In the genomic region with DNA sequence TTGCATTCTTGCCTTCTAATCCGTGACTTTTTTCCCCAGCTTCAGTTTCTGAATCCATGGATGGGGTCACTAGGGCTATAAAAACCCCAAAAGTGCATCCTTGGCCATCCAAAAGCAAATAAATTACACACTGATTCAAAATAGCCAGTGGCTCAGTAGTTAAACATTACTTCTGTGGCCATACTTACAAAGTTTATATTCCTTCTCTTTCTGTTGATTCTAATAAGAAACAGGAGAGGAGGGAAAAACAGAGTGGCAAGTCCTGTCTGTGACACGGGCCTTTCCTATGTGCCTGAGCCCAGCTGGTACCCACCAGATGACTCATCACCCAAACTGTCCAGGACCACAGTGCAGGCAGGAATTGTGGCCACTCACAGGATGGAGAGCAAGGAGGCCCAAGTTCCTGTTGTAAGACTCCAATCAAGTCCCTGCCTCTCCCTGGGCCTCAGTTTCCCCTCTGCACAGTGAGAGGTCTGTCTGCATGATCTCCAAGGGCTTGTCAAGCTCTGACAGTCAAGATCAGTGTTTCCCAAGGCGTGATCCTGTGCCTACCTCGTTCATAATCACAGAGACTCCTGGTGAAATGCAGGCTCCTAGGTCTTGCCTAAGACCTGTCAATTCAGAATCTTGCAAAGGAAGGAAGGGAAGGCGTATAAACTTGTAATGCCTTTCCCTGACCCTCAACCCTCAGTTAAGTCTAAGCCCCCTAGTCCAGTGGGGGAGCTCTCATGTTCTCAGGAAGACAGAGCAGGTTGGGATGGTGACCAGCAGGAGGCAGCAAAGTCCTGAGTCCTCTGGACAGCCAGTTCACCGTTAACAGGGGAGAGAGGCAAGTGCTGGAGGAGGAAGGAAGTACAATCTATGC, we compare ENCODE assay signal across 8 cellular contexts. TPM values are rescaled to one million over a fixed set of nuclear protein-coding genes. Genes with fewer than 3 reads are reported as not detected.
DNase-seq lines count a peak whose midpoint lies in the region; ATAC-seq and TF ChIP-seq lines count a peak whose summit lies in the region.

No MANE protein-coding gene starts in this region.

- DNase-seq in AML-193 (lab: John Stamatoyannopoulos, UW) (peak; percentile 84), PC-9 (peak; percentile 59 to 65), fibroblast of mammary gland (ENCODE audit: low read depth) (peak; percentile 81), stomach (peak; percentile 87)
- DNase-seq in activated T-cell treated with anti-CD3 and anti-CD28 coated beads, Interleukin-2, amount 50 U/mL, for 4 hours = peak; percentile 73

- no peak for TF ChIP-seq EP300 in neural cell (conservative IDR thresholded peaks at IDR 0.05; ENCODE audit: poor library complexity, severe bottlenecking)
- no peak for TF ChIP-seq EP300 in stomach (IDR thresholded peaks at IDR 0.05)

- peaks cover 13% of the 10 kb centered on the region for H3K36me3 ChIP-seq in PC-9 (ENCODE audit: low read depth)
- no peaks in the 10 kb centered on the region for H3K36me3 ChIP-seq in neural cell (ENCODE audit: insufficient read depth, low read length)
- H3K36me3 ChIP-seq in stomach = peaks cover 61 to 100% (median 92%) of the 10 kb centered on the region in 4 donors

- intact Hi-C loops in PC-9 (cut with micrococcal nuclease; ENCODE audit: unreplicated experiment) = loop anchor here (1.0 kb wide), 2 partner anchors 64 to 113 kb away; no protein-coding TSS in a partner anchor
- intact Hi-C loops in stomach (cut with DNase I; ENCODE audit: low total_unique reads) = loop anchor here (5.0 to 10.0 kb wide), 2 partner anchors 66 to 194 kb away; no protein-coding TSS in a partner anchor

- no peaks in the 10 kb centered on the region for H3F3A ChIP-seq in PC-9 (ENCODE audit: insufficient read depth, low read depth)
- no peaks in the 10 kb centered on the region for H3F3A ChIP-seq in neural cell (ENCODE audit: insufficient read depth, low read length, poor library complexity, severe bottlenecking)

- no peaks in the 10 kb centered on the region for H3K27me3 Mint-ChIP-seq in activated T-cell treated with anti-CD3 and anti-CD28 coated beads, Interleukin-2, amount 50 U/mL, for 4 hours (ENCODE audit: low read depth)

- WGBS in stomach, 5 donors = 59 to 71% (median 70%) methylated on average over 6 of the region's 6 CpGs

- peak; percentile 30 for TF ChIP-seq RAD21 in neural cell (conservative IDR thresholded peaks at IDR 0.05)

- CTCF ChIA-PET in PC-9 (lab: Charles Lee) = interaction anchor here (0.6 to 4.9 kb wide), 13 partner anchors 20 to 643 kb away, joined by 3 to 48 read pairs (median 4); no protein-coding TSS in a partner anchor

- no peaks in the 10 kb centered on the region for H3K79me2 ChIP-seq in PC-9 (ENCODE audit: low read depth)
- no peaks in the 10 kb centered on the region for H3K79me2 ChIP-seq in neural cell (replicated peaks; ENCODE audit: insufficient read depth, low read length)

- POLR2A ChIA-PET in PC-9 (lab: Charles Lee; ENCODE audit: unreplicated experiment) = interaction anchor here (0.5 kb wide), 2 partner anchors 63 to 596 kb away, joined by 5 to 52 read pairs; no protein-coding TSS in a partner anchor

- H3K4me3 ChIP-seq in PC-9 (no peak overlapping the region), fibroblast of mammary gland (ENCODE audit: control insufficient read depth, low read depth, low read length) (no peak overlapping the region), neural cell (ENCODE audit: low read length) (no peak overlapping the region), stomach (no peak overlapping the region)

- no peak overlapping the region for H3K4me3 Mint-ChIP-seq in activated T-cell treated with anti-CD3 and anti-CD28 coated beads, Interleukin-2, amount 50 U/mL, for 4 hours

- TF ChIP-seq POLR2A in stomach (IDR thresholded peaks at IDR 0.05) = no peak

- H3K4me1 ChIP-seq in PC-9 (replicated peaks; ENCODE audit: insufficient read depth) (peaks cover 25% of the 10 kb centered on the region), stomach (peaks cover 4 to 42% (median 7%) of the 10 kb centered on the region in 4 donors)

- H3K9me2 ChIP-seq in PC-9 (ENCODE audit: insufficient read depth) (no peaks in the 10 kb centered on the region), neural cell (ENCODE audit: insufficient read depth, low read length) (no peaks in the 10 kb centered on the region)

- H3K4me1 Mint-ChIP-seq in activated T-cell treated with anti-CD3 and anti-CD28 coated beads, Interleukin-2, amount 50 U/mL, for 4 hours (ENCODE audit: low read depth) = peaks cover 3% of the 10 kb centered on the region

- H3K9me3 Mint-ChIP-seq in activated T-cell treated with anti-CD3 and anti-CD28 coated beads, Interleukin-2, amount 50 U/mL, for 4 hours = no peaks in the 10 kb centered on the region

- no peak overlapping the region for H2AFZ ChIP-seq in PC-9
- H2AFZ ChIP-seq in neural cell (ENCODE audit: low read depth, low read length) = no peak overlapping the region

- no peaks in the 10 kb centered on the region for H3K27me3 ChIP-seq in PC-9 (ENCODE audit: insufficient read depth, low read depth)
- H3K27me3 ChIP-seq in neural cell (ENCODE audit: insufficient read depth, low read depth, low read length) = no peaks in the 10 kb centered on the region
- no peaks in the 10 kb centered on the region for H3K27me3 ChIP-seq in stomach

- ATAC-seq in GM18907 (IDR thresholded peaks at IDR 0.05; ENCODE audit: unreplicated experiment) = peak; percentile 79
- ATAC-seq in HG03196 (IDR thresholded peaks at IDR 0.05; ENCODE audit: unreplicated experiment) = peak; percentile 56
- ATAC-seq in activated T-cell treated with anti-CD3 and anti-CD28 coated beads, Interleukin-2, amount 50 U/mL, for 4 hours = peak; percentile 82 to 86

- no TSS peak for BruUV-seq in PC-9 (replicated peaks; lab: Mats Ljungman, UMichigan)

- H4K20me1 ChIP-seq in PC-9 (ENCODE audit: insufficient read depth) (no peaks in the 10 kb centered on the region), neural cell (ENCODE audit: insufficient read depth) (no peaks in the 10 kb centered on the region)

- peaks cover 48% of the 10 kb centered on the region for H3K36me3 Mint-ChIP-seq in activated T-cell treated with anti-CD3 and anti-CD28 coated beads, Interleukin-2, amount 50 U/mL, for 4 hours (ENCODE audit: insufficient read depth)

- H3K9me3 ChIP-seq in PC-9 (ENCODE audit: insufficient read depth, low read depth) = no peaks in the 10 kb centered on the region
- no peaks in the 10 kb centered on the region for H3K9me3 ChIP-seq in neural cell (ENCODE audit: low read length)
- H3K9me3 ChIP-seq in stomach = no peaks in the 10 kb centered on the region

- TF ChIP-seq CTCF in PC-9 (conservative IDR thresholded peaks at IDR 0.05) (peak; percentile 92), fibroblast of mammary gland (conservative IDR thresholded peaks at IDR 0.05; ENCODE audit: control insufficient read depth, insufficient read depth, low read depth, low read length) (peak; percentile 97), neural cell (IDR thresholded peaks at IDR 0.05; ENCODE audit: poor library complexity, severe bottlenecking) (peak; percentile 43), stomach (IDR thresholded peaks at IDR 0.05) (peak in 5 of 7 experiments; percentile 75 to 96 (median 84))

- H3K27ac ChIP-seq in PC-9 = no peak overlapping the region
- H3K27ac ChIP-seq in neural cell (ENCODE audit: low read length) = no peak overlapping the region
- H3K27ac ChIP-seq in stomach = peak overlapping the region in 3 of 5 donors; percentile 55 to 64 (median 62)

- H3K9ac ChIP-seq in neural cell (ENCODE audit: low read length) = no peak overlapping the region

- no peak overlapping the region for H3K4me2 ChIP-seq in PC-9
- H3K4me2 ChIP-seq in neural cell (ENCODE audit: low read length) = no peak overlapping the region

TF ChIP-seq in neural cell, 6 proteins besides CTCF, POLR2A, EP300 and RAD21:
- TF ChIP-seq TAF1 (IDR thresholded peaks at IDR 0.05; ENCODE audit: low read depth) (no peak), SMC3 (conservative IDR thresholded peaks at IDR 0.05; ENCODE audit: poor library complexity) (peak; percentile 24), POLR2AphosphoS5 (IDR thresholded peaks at IDR 0.05) (no peak), MXI1 (conservative IDR thresholded peaks at IDR 0.05; ENCODE audit: poor library complexity, severe bottlenecking) (no peak)
- TF ChIP-seq, protein P1, sequence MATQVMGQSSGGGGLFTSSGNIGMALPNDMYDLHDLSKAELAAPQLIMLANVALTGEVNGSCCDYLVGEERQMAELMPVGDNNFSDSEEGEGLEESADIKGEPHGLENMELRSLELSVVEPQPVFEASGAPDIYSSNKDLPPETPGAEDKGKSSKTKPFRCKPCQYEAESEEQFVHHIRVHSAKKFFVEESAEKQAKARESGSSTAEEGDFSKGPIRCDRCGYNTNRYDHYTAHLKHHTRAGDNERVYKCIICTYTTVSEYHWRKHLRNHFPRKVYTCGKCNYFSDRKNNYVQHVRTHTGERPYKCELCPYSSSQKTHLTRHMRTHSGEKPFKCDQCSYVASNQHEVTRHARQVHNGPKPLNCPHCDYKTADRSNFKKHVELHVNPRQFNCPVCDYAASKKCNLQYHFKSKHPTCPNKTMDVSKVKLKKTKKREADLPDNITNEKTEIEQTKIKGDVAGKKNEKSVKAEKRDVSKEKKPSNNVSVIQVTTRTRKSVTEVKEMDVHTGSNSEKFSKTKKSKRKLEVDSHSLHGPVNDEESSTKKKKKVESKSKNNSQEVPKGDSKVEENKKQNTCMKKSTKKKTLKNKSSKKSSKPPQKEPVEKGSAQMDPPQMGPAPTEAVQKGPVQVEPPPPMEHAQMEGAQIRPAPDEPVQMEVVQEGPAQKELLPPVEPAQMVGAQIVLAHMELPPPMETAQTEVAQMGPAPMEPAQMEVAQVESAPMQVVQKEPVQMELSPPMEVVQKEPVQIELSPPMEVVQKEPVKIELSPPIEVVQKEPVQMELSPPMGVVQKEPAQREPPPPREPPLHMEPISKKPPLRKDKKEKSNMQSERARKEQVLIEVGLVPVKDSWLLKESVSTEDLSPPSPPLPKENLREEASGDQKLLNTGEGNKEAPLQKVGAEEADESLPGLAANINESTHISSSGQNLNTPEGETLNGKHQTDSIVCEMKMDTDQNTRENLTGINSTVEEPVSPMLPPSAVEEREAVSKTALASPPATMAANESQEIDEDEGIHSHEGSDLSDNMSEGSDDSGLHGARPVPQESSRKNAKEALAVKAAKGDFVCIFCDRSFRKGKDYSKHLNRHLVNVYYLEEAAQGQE (IDR thresholded peaks at IDR 0.05; ENCODE audit: borderline replicate concordance) = no peak

RNA-seq across cellular contexts. Expression of gene TNIP1, which starts 29.5 kb away (rescaled TPM):
- total RNA-seq in PC-9 (2021) = 122 and 124 TPM in 2 replicates
- total RNA-seq in activated T-cell treated with anti-CD3 and anti-CD28 coated beads, Interleukin-2, amount 50 U/mL, for 4 hours = 100 to 1,000 TPM; 199 to 329 (median 211) TPM
- 3.1 and 3.3 TPM in 2 replicates for polyA plus RNA-seq in neural cell
- polyA minus RNA-seq in neural cell = 4.2 and 4.9 TPM in 2 replicates
- total RNA-seq in stomach = 100 to 1,000 TPM in 3 of 5 donors, 10 to 100 TPM in 2; 67.4 to 136 (median 118) TPM
- polyA plus RNA-seq in stomach = 100 to 1,000 TPM in 1 of 3 donors, 10 to 100 TPM in 2; 45.1 to 122 (median 90.8) TPM

RNA-seq across cellular contexts. Expression of gene GPX3, which starts 30.9 kb away (rescaled TPM):
- total RNA-seq in PC-9 (2021) = 84.6 and 93.2 TPM in 2 replicates
- total RNA-seq in activated T-cell treated with anti-CD3 and anti-CD28 coated beads, Interleukin-2, amount 50 U/mL, for 4 hours = 1 to 10 TPM in 2 of 3 donors, under 1 TPM in 1; 0.47 to 1.1 (median 1.0) TPM
- polyA plus RNA-seq in neural cell = 4.0 and 5.1 TPM in 2 replicates
- polyA minus RNA-seq in neural cell = 3.2 and 5.2 TPM in 2 replicates
- 100 to 1,000 TPM in 4 of 5 donors, 10 to 100 TPM in 1; 70.5 to 828 (median 245) TPM for total RNA-seq in stomach
- polyA plus RNA-seq in stomach = 100 to 1,000 TPM; 232 to 715 (median 360) TPM

Comparison
In these comparisons a context has a peak if more than half of its experiments do, and no peak if none do; other contexts are left out.
1. H3K27ac ChIP-seq: peak in stomach (3 of 5); none in PC-9 (single experiment) and neural cell (single experiment).
2. CTCF ChIP-seq: peak in every context shown above with its lines; median percentile 97 in fibroblast of mammary gland; 92 in PC-9; 84 in stomach; 43 in neural cell.
3. RNA of gene GPX3, which starts 30.9 kb away (total RNA-seq): 70.5 to 828 TPM in stomach and 84.6 to 93.2 TPM in PC-9; 0.47 to 1.1 TPM in activated T-cell treated with anti-CD3 and anti-CD28 coated beads, Interleukin-2, amount 50 U/mL, for 4 hours; every median in the first group is over 10 times any median in the second.
4. Peak in every context shown above with its lines, with median percentiles within 50 percentile points of each other: DNase-seq and ATAC-seq.